In the genomic region with DNA sequence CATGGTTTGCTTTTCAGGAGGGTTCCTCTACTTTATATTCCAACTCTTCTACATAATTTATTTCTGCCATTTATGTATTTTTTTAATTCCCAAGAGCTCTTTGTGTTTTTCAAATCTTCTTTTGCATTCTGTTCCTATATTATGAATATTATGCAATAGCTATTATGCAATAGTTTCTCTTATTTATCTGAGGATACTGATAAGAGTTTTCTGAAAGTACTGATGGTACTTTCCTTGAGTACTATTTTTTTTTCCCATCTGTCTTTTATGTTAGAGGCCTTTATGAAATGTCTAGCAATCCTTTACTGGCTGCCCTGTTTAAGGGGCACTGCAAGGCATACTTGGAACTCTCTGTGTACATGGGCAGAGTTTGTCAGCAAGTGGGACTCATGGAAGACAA, we compare ENCODE assay signal across 25 cellular contexts.
A peak's percentile ranks its signal among the peaks of the same experiment; 100 is the strongest.
DNase-seq lines count a peak whose midpoint lies in the region; ATAC-seq lines count a peak whose summit lies in the region.
"Had no signal": no experiment of that assay in that cellular context is flagged by ENCODE, and none has a peak within 500 bp of the region (broad histone marks: within the 10 kb centered on the region; RNA-seq: fewer than 3 reads in every experiment).

No MANE protein-coding gene starts in this region.

- H3K36me3 ChIP-seq in aorta (ENCODE audit: control insufficient read depth in 1 of 2, insufficient read depth in 2 of 2, low read length in 1 of 2), result no peaks in the 10 kb centered on the region
- H3K36me3 ChIP-seq: esophagus muscularis mucosa, right atrium auricular region had no signal

- peaks cover 6 to 10% of the 10 kb centered on the region in 2 donors for H3K4me1 ChIP-seq in aorta (ENCODE audit: control insufficient read depth in 1 of 2, insufficient read depth in 2 of 2, low read length in 2 of 2)
- H3K4me1 ChIP-seq: parathyroid adenoma had no signal

- H3K4me3 ChIP-seq in aorta (ENCODE audit: low read length in 2 of 2), result no peak overlapping the region
- H3K4me3 ChIP-seq: esophagus muscularis mucosa, right atrium auricular region, tibial nerve had no signal

- intact Hi-C loops in aorta (cut with DNase I), result loop anchor here (10.0 kb wide), 2 partner anchors 50 to 650 kb away; a partner anchor contains a TSS

- no peak for DNase-seq in stimulated activated naive CD8-positive, alpha-beta T cell treated with anti-CD3 and anti-CD28 coated beads, Interleukin-15, amount 100 ng/mL, for 72 hours
- DNase-seq in stimulated activated naive CD8-positive, alpha-beta T cell treated with anti-CD3 and anti-CD28 coated beads, Interleukin-15, Interleukin-2, amounts not matched to agents 100 U/mL and 50 U/mL, for 24 hours, result no peak
- DNase-seq in OCI-M1 (lab: John Stamatoyannopoulos, UW) (peak; percentile 74), aorta (no peak), KBM-7 (no peak), islet precursor cell (no peak)
- DNase-seq in effector memory CD8-positive, alpha-beta T cell, result no peak
- DNase-seq: activated CD4-positive, alpha-beta T cell treated with anti-CD3 and anti-CD28 coated beads for 4 hours; DND-41; effector memory CD4-positive, alpha-beta T cell; H9; hypothalamus; NCI-H1417 treated with DMSO at 0.1 percent for 48 hours; NCI-H446; NK-92 treated with Interleukin-12 subunit alpha and Interleukin-12 subunit beta, amount 100 ng/mL, for 24 hours; SK-N-SH; stimulated activated CD4-positive, alpha-beta T cell treated with anti-CD3 and anti-CD28 coated beads, Interleukin-12 subunit alpha, Interleukin-12 subunit beta, amount 100 ng/mL, for 4 hours had no signal

- H3K27ac Mint-ChIP-seq in stimulated activated naive CD8-positive, alpha-beta T cell treated with anti-CD3 and anti-CD28 coated beads, Interleukin-15, amount 100 ng/mL, for 72 hours, result peak overlapping the region in 1 of 2 donors; percentile 12
- peak overlapping the region; percentile 9 to 30 for H3K27ac Mint-ChIP-seq in effector memory CD8-positive, alpha-beta T cell
- H3K27ac Mint-ChIP-seq: activated naive CD4-positive, alpha-beta T cell treated with anti-CD3 and anti-CD28 coated beads, Interleukin-2, amount 50 U/mL, for 72 hours; H9; stimulated activated naive CD8-positive, alpha-beta T cell treated with anti-CD3 and anti-CD28 coated beads, Interleukin-15, Interleukin-2, amounts not matched to agents 100 ng/mL and 50 ng/mL, for 24 hours had no signal

- H3K27ac ChIP-seq in aorta (ENCODE audit: low read depth in 1 of 2, low read length in 2 of 2), result peak overlapping the region; percentile 79 to 82
- H3K27ac ChIP-seq: C4-2B, esophagus muscularis mucosa, parathyroid adenoma, tibial nerve had no signal

- no peaks in the 10 kb centered on the region for H3K9me3 Mint-ChIP-seq in stimulated activated naive CD8-positive, alpha-beta T cell treated with anti-CD3 and anti-CD28 coated beads, Interleukin-15, amount 100 ng/mL, for 72 hours
- no peaks in the 10 kb centered on the region for H3K9me3 Mint-ChIP-seq in effector memory CD8-positive, alpha-beta T cell
- H3K9me3 Mint-ChIP-seq: activated naive CD4-positive, alpha-beta T cell treated with anti-CD3 and anti-CD28 coated beads, Interleukin-2, amount 50 U/mL, for 72 hours; H9; stimulated activated naive CD8-positive, alpha-beta T cell treated with anti-CD3 and anti-CD28 coated beads, Interleukin-15, Interleukin-2, amounts not matched to agents 100 ng/mL and 50 ng/mL, for 24 hours had no signal

- ATAC-seq in stimulated activated naive CD8-positive, alpha-beta T cell treated with anti-CD3 and anti-CD28 coated beads, Interleukin-15, amount 100 ng/mL, for 72 hours, result peak; percentile 28
- no peak for ATAC-seq in stimulated activated naive CD8-positive, alpha-beta T cell treated with anti-CD3 and anti-CD28 coated beads, Interleukin-15, Interleukin-2, amounts not matched to agents 100 U/mL and 50 U/mL, for 24 hours
- ATAC-seq in effector memory CD8-positive, alpha-beta T cell (replicated peaks), result no peak
- ATAC-seq in aorta (ENCODE audit: low FRiP score) (no peak), GM21576 (IDR thresholded peaks at IDR 0.05; ENCODE audit: unreplicated experiment) (no peak)

- H3K36me3 Mint-ChIP-seq in effector memory CD8-positive, alpha-beta T cell (ENCODE audit: insufficient read depth), result no peaks in the 10 kb centered on the region
- H3K36me3 Mint-ChIP-seq: activated naive CD4-positive, alpha-beta T cell treated with anti-CD3 and anti-CD28 coated beads, Interleukin-2, amount 50 U/mL, for 72 hours had no signal

- H3K4me1 Mint-ChIP-seq in stimulated activated naive CD8-positive, alpha-beta T cell treated with anti-CD3 and anti-CD28 coated beads, Interleukin-15, amount 100 ng/mL, for 72 hours, result peaks cover 12% of the 10 kb centered on the region
- H3K4me1 Mint-ChIP-seq in effector memory CD8-positive, alpha-beta T cell (ENCODE audit: low read depth in 2 of 2), result peaks cover 3 to 9% of the 10 kb centered on the region in 2 donors
- H3K4me1 Mint-ChIP-seq: H9 had no signal

- H3K9me3 ChIP-seq in aorta (ENCODE audit: control insufficient read depth, low read length), result no peaks in the 10 kb centered on the region
- H3K9me3 ChIP-seq: esophagus muscularis mucosa, right atrium auricular region, SK-N-SH, tibial nerve had no signal

- no peak overlapping the region for H3K4me3 Mint-ChIP-seq in stimulated activated naive CD8-positive, alpha-beta T cell treated with anti-CD3 and anti-CD28 coated beads, Interleukin-15, amount 100 ng/mL, for 72 hours
- no peak overlapping the region for H3K4me3 Mint-ChIP-seq in effector memory CD8-positive, alpha-beta T cell
- H3K4me3 Mint-ChIP-seq: H9; stimulated activated naive CD8-positive, alpha-beta T cell treated with anti-CD3 and anti-CD28 coated beads, Interleukin-15, Interleukin-2, amounts not matched to agents 100 ng/mL and 50 ng/mL, for 24 hours had no signal

- H3K27me3 Mint-ChIP-seq in stimulated activated naive CD8-positive, alpha-beta T cell treated with anti-CD3 and anti-CD28 coated beads, Interleukin-15, amount 100 ng/mL, for 72 hours, result no peaks in the 10 kb centered on the region
- peaks cover 0 to 6% of the 10 kb centered on the region in 2 donors for H3K27me3 Mint-ChIP-seq in effector memory CD8-positive, alpha-beta T cell

- in situ Hi-C loops in KBM-7 (cut with MboI; ENCODE audit: low pct_unique_long_range_greater_than_20kb, low sequenced_read_pairs), result no loop called here

- H3K27me3 ChIP-seq in aorta (ENCODE audit: control insufficient read depth in 1 of 2, insufficient read depth in 2 of 2, low read length in 1 of 2), result no peaks in the 10 kb centered on the region
- H3K27me3 ChIP-seq: esophagus muscularis mucosa, right atrium auricular region, tibial nerve had no signal
